ENCODE assay signal across 16 cellular contexts in the genomic region with DNA sequence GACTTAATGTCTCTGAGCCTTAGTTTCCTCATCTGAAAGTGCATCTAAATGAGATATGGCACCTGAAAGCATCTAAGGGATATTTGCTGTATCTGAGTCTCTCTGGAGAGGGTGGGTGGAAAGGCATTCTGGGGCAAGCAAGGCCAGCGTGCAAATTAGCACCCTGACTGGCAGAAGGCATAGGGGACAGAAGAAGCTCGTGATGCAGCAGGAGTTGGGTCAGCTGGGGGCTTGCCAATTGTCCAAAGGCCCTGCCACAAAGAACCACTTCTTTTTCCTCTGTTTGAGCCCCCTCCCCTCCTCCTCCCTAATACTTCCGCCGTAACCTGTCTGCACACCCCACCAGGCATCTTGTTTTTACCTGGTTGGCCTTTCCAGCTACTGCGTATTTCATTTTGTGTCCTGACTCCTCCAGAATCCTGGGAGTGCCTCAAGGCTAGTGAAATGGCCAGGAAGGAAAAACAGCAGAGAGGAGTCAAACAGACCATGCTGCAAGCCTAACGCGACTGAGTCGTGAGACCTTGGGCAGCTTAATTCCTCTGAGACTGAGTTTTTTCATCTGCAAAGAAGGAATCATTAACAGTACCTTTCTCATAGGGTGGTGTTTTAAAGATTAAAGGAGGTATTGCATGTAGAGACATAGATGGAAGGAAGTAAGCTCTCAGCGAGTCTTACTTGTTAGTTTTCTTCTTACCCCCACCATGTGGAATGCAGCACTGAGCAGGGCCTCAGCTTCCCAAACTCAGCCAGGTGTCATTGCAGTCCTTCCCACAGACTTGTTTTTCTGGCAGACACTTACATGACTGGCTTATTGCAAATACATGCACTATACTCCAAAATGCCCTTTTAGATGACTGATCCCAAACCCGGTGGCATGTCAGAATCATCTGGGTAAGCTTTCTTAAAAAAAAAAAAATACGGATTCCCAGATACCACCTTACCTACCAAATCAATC. TPM values are rescaled to one million over a fixed set of nuclear protein-coding genes. Genes with fewer than 3 reads are reported as not detected.
DNase-seq lines count a peak whose midpoint lies in the region; ATAC-seq and TF ChIP-seq lines count a peak whose summit lies in the region.
"Had no signal": no experiment of that assay in that cellular context is flagged by ENCODE, and none has a peak within 500 bp of the region (broad histone marks: within the 10 kb centered on the region; RNA-seq: fewer than 3 reads in every experiment).

No MANE protein-coding gene starts in this region.

- no peak overlapping the region for H3K9ac ChIP-seq in mammary epithelial cell (ENCODE audit: insufficient read depth, low read length)
- H3K9ac ChIP-seq: KMS-11 had no signal

- 22% methylated on average over 10 of the region's 11 CpGs for WGBS in mammary epithelial cell (ENCODE audit: low coverage, missing lambda C conversion rate)
- 84 to 89% (median 88%) methylated on average over 11 of the region's 11 CpGs for WGBS in stomach, 5 donors

- peak overlapping the region; percentile 17 for H3K4me3 Mint-ChIP-seq in natural killer cell treated with Interleukin-12 subunit alpha and Interleukin-12 subunit beta and Interleukin-15 and Interleukin-18, amount 100 ng/mL, for 72 hours

- no peak overlapping the region for H3K4me2 ChIP-seq in mammary epithelial cell (ENCODE audit: insufficient read depth, low read depth, low read length)
- H3K4me2 ChIP-seq: KMS-11 had no signal

- DNase-seq in mammary epithelial cell (no peak), breast epithelium (ENCODE audit: low spot score in 2 of 2) (no peak), coronary artery (ENCODE audit: low spot score) (peak; percentile 17), NOMO-1 treated with DMSO at 0.1 percent for 48 hours (lab: John Stamatoyannopoulos, UW; ENCODE audit: unreplicated experiment) (no peak), stomach (no peak)
- DNase-seq in natural killer cell treated with Interleukin-12 subunit alpha and Interleukin-12 subunit beta and Interleukin-15 and Interleukin-18, amount 100 ng/mL, for 72 hours (ENCODE audit: low spot score) = no peak
- DNase-seq: NCI-H1048, NCI-H146, NCI-H2081, NCI-H510A, NCI-H774, PC-3 had no signal

- no peak overlapping the region for H3K27ac ChIP-seq in mammary epithelial cell (ENCODE audit: insufficient read depth, low read depth, low read length)
- no peak overlapping the region for H3K27ac ChIP-seq in breast epithelium
- no peak overlapping the region for H3K27ac ChIP-seq in coronary artery
- no peak overlapping the region for H3K27ac ChIP-seq in stomach
- H3K27ac ChIP-seq: KMS-11, RWPE1 had no signal

- ATAC-seq in natural killer cell treated with Interleukin-12 subunit alpha and Interleukin-12 subunit beta and Interleukin-15 and Interleukin-18, amount 100 ng/mL, for 72 hours = no peak
- no peak for ATAC-seq in HG02973 (IDR thresholded peaks at IDR 0.05; ENCODE audit: unreplicated experiment)
- ATAC-seq: PC-3 had no signal

- no peak overlapping the region for H3K4me3 ChIP-seq in mammary epithelial cell (replicated peaks in 1 of 3; ENCODE audit: insufficient read depth in 1 of 3, low read depth in 2 of 3, low read length in 3 of 3)
- no peak overlapping the region for H3K4me3 ChIP-seq in breast epithelium
- H3K4me3 ChIP-seq in coronary artery = no peak overlapping the region
- no peak overlapping the region for H3K4me3 ChIP-seq in stomach

- no peaks in the 10 kb centered on the region for H3K9me3 ChIP-seq in mammary epithelial cell (replicated peaks; ENCODE audit: insufficient read depth, low read length)
- H3K9me3 ChIP-seq in breast epithelium = no peaks in the 10 kb centered on the region
- H3K9me3 ChIP-seq in stomach = no peaks in the 10 kb centered on the region

- H2AFZ ChIP-seq in mammary epithelial cell (ENCODE audit: low read depth, low read length) = peak overlapping the region; percentile 65

- no peaks in the 10 kb centered on the region for H4K20me1 ChIP-seq in mammary epithelial cell (ENCODE audit: insufficient read depth, low read length)

- H3K27me3 ChIP-seq in mammary epithelial cell (ENCODE audit: insufficient read depth, low read length) (no peaks in the 10 kb centered on the region), breast epithelium (no peaks in the 10 kb centered on the region), stomach (peaks cover 0 to 18% (median 0%) of the 10 kb centered on the region in 3 donors)

- no peaks in the 10 kb centered on the region for H3K4me1 ChIP-seq in mammary epithelial cell (ENCODE audit: insufficient read depth, low read length)
- no peaks in the 10 kb centered on the region for H3K4me1 ChIP-seq in breast epithelium
- H3K4me1 ChIP-seq in stomach = no peaks in the 10 kb centered on the region

- no peak for TF ChIP-seq CTCF in mammary epithelial cell (conservative IDR thresholded peaks at IDR 0.05 in 1 of 2, IDR thresholded peaks at IDR 0.05 in 1 of 2; ENCODE audit: extremely low read depth in 1 of 2, insufficient read depth in 1 of 2, low read depth in 1 of 2, low read length in 2 of 2)
- TF ChIP-seq CTCF in breast epithelium (IDR thresholded peaks at IDR 0.05) = no peak
- no peak for TF ChIP-seq CTCF in coronary artery (IDR thresholded peaks at IDR 0.05)
- no peak for TF ChIP-seq CTCF in stomach (IDR thresholded peaks at IDR 0.05)

- in situ Hi-C loops in mammary epithelial cell (cut with MboI; ENCODE audit: low sequenced_read_pairs in 2 of 2) = no loop called here

- dilution Hi-C loops in mammary epithelial cell (cut with HindIII; ENCODE audit: low sequenced_read_pairs) = no loop called here

- no peaks in the 10 kb centered on the region for H3K9me3 Mint-ChIP-seq in natural killer cell treated with Interleukin-12 subunit alpha and Interleukin-12 subunit beta and Interleukin-15 and Interleukin-18, amount 100 ng/mL, for 72 hours

- H3K79me2 ChIP-seq in mammary epithelial cell (ENCODE audit: insufficient read depth, low read length) = no peaks in the 10 kb centered on the region

- BruUV-seq in mammary epithelial cell (replicated peaks; lab: Mats Ljungman, UMichigan) = no TSS peak

- peaks cover 39% of the 10 kb centered on the region in 2 donors for H3K4me1 Mint-ChIP-seq in natural killer cell treated with Interleukin-12 subunit alpha and Interleukin-12 subunit beta and Interleukin-15 and Interleukin-18, amount 100 ng/mL, for 72 hours (ENCODE audit: low read depth in 2 of 2)

- peaks cover 34 to 77% of the 10 kb centered on the region in 2 donors for H3K27me3 Mint-ChIP-seq in natural killer cell treated with Interleukin-12 subunit alpha and Interleukin-12 subunit beta and Interleukin-15 and Interleukin-18, amount 100 ng/mL, for 72 hours

- H3K36me3 ChIP-seq in mammary epithelial cell (ENCODE audit: insufficient read depth, low read length) = no peaks in the 10 kb centered on the region
- no peaks in the 10 kb centered on the region for H3K36me3 ChIP-seq in breast epithelium
- H3K36me3 ChIP-seq in stomach = no peaks in the 10 kb centered on the region

- intact Hi-C loops in mammary epithelial cell (cut with micrococcal nuclease) = no loop called here
- intact Hi-C loops in breast epithelium (cut with DNase I; ENCODE audit: low total_unique reads) = no loop called here
- intact Hi-C loops in stomach (cut with DNase I; ENCODE audit: low total_unique reads) = no loop called here

- no peak for TF ChIP-seq POLR2A in breast epithelium (IDR thresholded peaks at IDR 0.05)
- TF ChIP-seq POLR2A in stomach (IDR thresholded peaks at IDR 0.05) = no peak

- no peak for TF ChIP-seq EP300 in stomach (IDR thresholded peaks at IDR 0.05)

- H3K36me3 Mint-ChIP-seq in natural killer cell treated with Interleukin-12 subunit alpha and Interleukin-12 subunit beta and Interleukin-15 and Interleukin-18, amount 100 ng/mL, for 72 hours = no peaks in the 10 kb centered on the region
- H3K36me3 Mint-ChIP-seq: CD14-positive monocyte had no signal

- CTCF ChIA-PET in mammary epithelial cell (lab: Charles Lee; ENCODE audit: low non-redundant PET) = interaction anchor here (0.6 kb wide), 1 partner anchor 21 kb away, joined by 5 read pairs; no protein-coding TSS in a partner anchor

- H3K27ac Mint-ChIP-seq in natural killer cell treated with Interleukin-12 subunit alpha and Interleukin-12 subunit beta and Interleukin-15 and Interleukin-18, amount 100 ng/mL, for 72 hours = peak overlapping the region in 1 of 2 donors; percentile 57

RNA-seq across cellular contexts. Expression of gene MXI1, which starts 49.1 kb away (rescaled TPM):
- total RNA-seq in mammary epithelial cell (10 to 100 TPM; 17.0 to 19.3 TPM), breast epithelium (100 to 1,000 TPM in 1 of 3 donors, 10 to 100 TPM in 2; 75.4 to 137 (median 79.5) TPM), stomach (100 to 1,000 TPM in 1 of 5 donors, 10 to 100 TPM in 3, 1 to 10 TPM in 1; 3.5 to 163 (median 48.8) TPM)
- polyA plus RNA-seq in mammary epithelial cell (10.5 TPM), stomach (10 to 100 TPM; 17.1 to 62.0 (median 19.7) TPM)
- 10.4 TPM for polyA minus RNA-seq in mammary epithelial cell
- 1 to 10 TPM; 6.4 to 7.3 TPM for total RNA-seq in natural killer cell treated with Interleukin-12 subunit alpha and Interleukin-12 subunit beta and Interleukin-15 and Interleukin-18, amount 100 ng/mL, for 72 hours
